In genomic region chr6:41735427-41736206, GRCh38 we compare ENCODE assay signal across 8 cellular contexts. TPM values are rescaled to one million over a fixed set of nuclear protein-coding genes. Genes with fewer than 3 reads are reported as not detected.
DNase-seq lines count a peak whose midpoint lies in the region; ATAC-seq lines count a peak whose summit lies in the region.

Gene TFEB, minus strand, starts transcription at chr6:41735608. Its CDS starts 44,395 bp downstream, at chr6:41691213.

- H3K9me3 Mint-ChIP-seq in IgD-negative memory B cell = no peaks in the 10 kb centered on the region
- H3K9me3 Mint-ChIP-seq in activated T-cell treated with anti-CD3 and anti-CD28 coated beads, Interleukin-2, amount 50 U/mL, for 4 hours = no peaks in the 10 kb centered on the region

- no peaks in the 10 kb centered on the region for H3K36me3 ChIP-seq in muscle layer of duodenum (ENCODE audit: control insufficient read depth in 1 of 2, insufficient read depth in 2 of 2, low read length in 2 of 2)

- peak; percentile 49 for ATAC-seq in GM21528 (IDR thresholded peaks at IDR 0.05; ENCODE audit: low FRiP score, unreplicated experiment)
- peak; percentile 76 to 79 for ATAC-seq in activated T-cell treated with anti-CD3 and anti-CD28 coated beads, Interleukin-2, amount 50 U/mL, for 4 hours
- peak; percentile 83 for ATAC-seq in esophagus mucosa

- H3K27ac Mint-ChIP-seq in IgD-negative memory B cell = peak within 1 kb of the TSS in 2 of 3 donors; percentile 71 to 96

- peak within 1 kb of the TSS; percentile 82 to 97 (median 92) for H3K4me3 Mint-ChIP-seq in IgD-negative memory B cell
- peak within 1 kb of the TSS; percentile 79 for H3K4me3 Mint-ChIP-seq in activated T-cell treated with anti-CD3 and anti-CD28 coated beads, Interleukin-2, amount 50 U/mL, for 4 hours

- H3K27me3 Mint-ChIP-seq in IgD-negative memory B cell = no peaks in the 10 kb centered on the region
- H3K27me3 Mint-ChIP-seq in activated T-cell treated with anti-CD3 and anti-CD28 coated beads, Interleukin-2, amount 50 U/mL, for 4 hours (ENCODE audit: low read depth) = peaks cover 3% of the 10 kb centered on the region

- H3K4me1 ChIP-seq in muscle layer of duodenum (ENCODE audit: control insufficient read depth in 1 of 2, insufficient read depth in 2 of 2, low read length in 2 of 2) = peaks cover 10 to 34% of the 10 kb centered on the region in 2 donors

- peak within 1 kb of the TSS; percentile 73 to 74 for H3K4me3 ChIP-seq in muscle layer of duodenum (ENCODE audit: low read depth in 1 of 2, low read length in 2 of 2)

- H3K27me3 ChIP-seq in muscle layer of duodenum (ENCODE audit: low read depth, low read length) = no peaks in the 10 kb centered on the region

- H3K27ac ChIP-seq in muscle layer of duodenum (ENCODE audit: low read length) = no peak within 1 kb of the TSS

- no peaks in the 10 kb centered on the region for H3K9me3 ChIP-seq in muscle layer of duodenum (ENCODE audit: control insufficient read depth in 1 of 2, low read length in 2 of 2)

- peaks cover 2% of the 10 kb centered on the region for H3K36me3 Mint-ChIP-seq in IgD-negative memory B cell
- H3K36me3 Mint-ChIP-seq in activated T-cell treated with anti-CD3 and anti-CD28 coated beads, Interleukin-2, amount 50 U/mL, for 4 hours (ENCODE audit: insufficient read depth) = no peaks in the 10 kb centered on the region

- peaks cover 4 to 10% (median 9%) of the 10 kb centered on the region in 3 donors for H3K4me1 Mint-ChIP-seq in IgD-negative memory B cell
- peaks cover 28% of the 10 kb centered on the region for H3K4me1 Mint-ChIP-seq in activated T-cell treated with anti-CD3 and anti-CD28 coated beads, Interleukin-2, amount 50 U/mL, for 4 hours (ENCODE audit: low read depth)

- peak; percentile 93 for DNase-seq in DMS114 treated with DMSO at 0.1 percent for 48 hours (lab: John Stamatoyannopoulos, UW; ENCODE audit: unreplicated experiment)
- DNase-seq in OCI-M2 (lab: John Stamatoyannopoulos, UW; ENCODE audit: unreplicated experiment) = peak; percentile 67
- peak; percentile 94 for DNase-seq in activated T-cell treated with anti-CD3 and anti-CD28 coated beads, Interleukin-2, amount 50 U/mL, for 4 hours
- DNase-seq in stimulated activated CD8-positive, alpha-beta memory T cell treated with anti-CD3 and anti-CD28 coated beads, Interleukin-7, amount 100 ng/mL, for 4 hours (ENCODE audit: low read depth in 2 of 2) = peak; percentile 84 to 89

RNA-seq across cellular contexts. Expression of gene TFEB, which starts in this region (rescaled TPM):
- 196 TPM for polyA plus RNA-seq in IgD-negative memory B cell
- 10 to 100 TPM in 2 of 3 donors, 1 to 10 TPM in 1; 7.6 to 15.4 (median 10.8) TPM for total RNA-seq in activated T-cell treated with anti-CD3 and anti-CD28 coated beads, Interleukin-2, amount 50 U/mL, for 4 hours
- total RNA-seq in esophagus mucosa = 10.9 TPM
